Comparison of ENCODE assay signal across 1 cellular context in genomic region chr1:200336901-200337391, GRCh38.
TF ChIP-seq lines count a peak whose summit lies in the region.

No MANE protein-coding gene starts in this region.

TF ChIP-seq in WTC11, 78 proteins besides CTCF, POLR2A, EP300 and RAD21 (continued from another document):
- no peak for TF ChIP-seq ZNF317 (CRISPR knock-in tag; IDR thresholded peaks at IDR 0.05; ENCODE audit: borderline replicate concordance, low read depth)
- TF ChIP-seq ZBTB21 (CRISPR knock-in tag; IDR thresholded peaks at IDR 0.05; ENCODE audit: borderline replicate concordance): no peak
- TF ChIP-seq GRHL2 (CRISPR knock-in tag; IDR thresholded peaks at IDR 0.05; ENCODE audit: insufficient replicate concordance, severe bottlenecking): no peak
- no peak for TF ChIP-seq USF2 (CRISPR knock-in tag; IDR thresholded peaks at IDR 0.05)
- TF ChIP-seq ZSCAN18 (CRISPR knock-in tag; IDR thresholded peaks at IDR 0.05): no peak
- no peak for TF ChIP-seq SOX15 (CRISPR knock-in tag; IDR thresholded peaks at IDR 0.05)
- TF ChIP-seq PRRX2 (CRISPR knock-in tag; IDR thresholded peaks at IDR 0.05): no peak
- TF ChIP-seq TEAD4 (CRISPR knock-in tag; IDR thresholded peaks at IDR 0.05): no peak
- no peak for TF ChIP-seq MYBL2 (CRISPR knock-in tag; IDR thresholded peaks at IDR 0.05)
- TF ChIP-seq ZNF219 (CRISPR knock-in tag; IDR thresholded peaks at IDR 0.05; ENCODE audit: borderline replicate concordance): no peak
